Comparison of ENCODE assay signal across 1 cellular context in genomic region chr1:89980605-89981004, GRCh38.
TF ChIP-seq lines count a peak whose summit lies in the region.

No MANE protein-coding gene starts in this region.

TF ChIP-seq in IMR-90, 13 proteins besides CTCF, POLR2A, EP300 and RAD21 (continued from another document):
- TF ChIP-seq CHD1 (IDR thresholded peaks at IDR 0.05; ENCODE audit: low read depth, low read length) (no peak), CEBPB (IDR thresholded peaks at IDR 0.05; ENCODE audit: low read depth, low read length) (no peak), USF2 (IDR thresholded peaks at IDR 0.05; ENCODE audit: low read depth, low read length) (no peak), RCOR1 (IDR thresholded peaks at IDR 0.05; ENCODE audit: insufficient replicate concordance, low read length) (no peak), NFE2L2 (IDR thresholded peaks at IDR 0.05; ENCODE audit: low read depth, low read length) (no peak), SMC3 (IDR thresholded peaks at IDR 0.05; ENCODE audit: low read depth, low read length) (no peak), BHLHE40 (IDR thresholded peaks at IDR 0.05; ENCODE audit: low read depth, low read length) (no peak)
